In genomic region chr6:3079700-3080099, GRCh38 we compare ENCODE assay signal across 23 cellular contexts. TPM values are rescaled to one million over a fixed set of nuclear protein-coding genes. Genes with fewer than 3 reads are reported as not detected.
A peak's percentile ranks its signal among the peaks of the same experiment; 100 is the strongest.
DNase-seq lines count a peak whose midpoint lies in the region; ATAC-seq, FAIRE-seq and TF ChIP-seq lines count a peak whose summit lies in the region.
"Had no signal": no experiment of that assay in that cellular context is flagged by ENCODE, and none has a peak within 500 bp of the region (broad histone marks: within the 10 kb centered on the region; RNA-seq: fewer than 3 reads in every experiment).

No MANE protein-coding gene starts in this region.

- no peak for TF ChIP-seq RAD21 in GM12878 (IDR thresholded peaks at IDR 0.05; ENCODE audit: insufficient read depth, low read depth, low read length)

- H3K4me3 Mint-ChIP-seq in activated CD4-positive, alpha-beta memory T cell treated with anti-CD3 and anti-CD28 coated beads, Interleukin-2, amount 10 ng/mL, durations not matched to agents 7 days and 5 days, result no peak overlapping the region
- H3K4me3 Mint-ChIP-seq in activated CD4-positive, alpha-beta memory T cell treated with anti-CD3 and anti-CD28 coated beads for 36 hours, result no peak overlapping the region
- H3K4me3 Mint-ChIP-seq in stimulated activated naive B cell treated with anti-CD40 and anti-IgM and Interleukin-4, amounts not matched to agents 10 μg/mL and 1 μg/mL and 100 μg/mL, for 72 hours, result no peak overlapping the region
- H3K4me3 Mint-ChIP-seq: CD8-positive, alpha-beta memory T cell; GM23338 had no signal

- H3K4me2 ChIP-seq in GM12878 (ENCODE audit: control insufficient read depth, insufficient read depth), result no peak overlapping the region
- H3K4me2 ChIP-seq: GM23338, SK-N-SH had no signal

- peaks cover 79% of the 10 kb centered on the region for H3K36me3 Mint-ChIP-seq in activated CD4-positive, alpha-beta memory T cell treated with anti-CD3 and anti-CD28 coated beads, Interleukin-2, amount 10 ng/mL, durations not matched to agents 7 days and 5 days (ENCODE audit: low read depth)
- H3K36me3 Mint-ChIP-seq in activated CD4-positive, alpha-beta memory T cell treated with anti-CD3 and anti-CD28 coated beads for 36 hours, result peaks cover 47% of the 10 kb centered on the region
- peaks cover 50 to 63% of the 10 kb centered on the region in 2 donors for H3K36me3 Mint-ChIP-seq in stimulated activated naive B cell treated with anti-CD40 and anti-IgM and Interleukin-4, amounts not matched to agents 10 μg/mL and 1 μg/mL and 100 μg/mL, for 72 hours

- ATAC-seq in GM12878 (no peak), left lobe of liver (peak; percentile 57)
- ATAC-seq in stimulated activated naive B cell treated with anti-CD40 and anti-IgM and Interleukin-4, amounts not matched to agents 10 μg/mL and 1 μg/mL and 100 μg/mL, for 72 hours (replicated peaks), result no peak
- ATAC-seq: GM23338, HCT116 had no signal

- RAD21 ChIA-PET in GM12878 (lab: Charles Lee; ENCODE audit: unreplicated experiment), result no interaction called here

- no peaks in the 10 kb centered on the region for H3K79me2 ChIP-seq in GM12878 (ENCODE audit: control insufficient read depth, insufficient read depth, low read length)

- 92% methylated on average over 1 of the region's 1 CpG for WGBS in GM12878 (ENCODE audit: insufficient coverage, insufficient replicate concordance, low lambda C conversion rate, missing lambda C conversion rate)

- POLR2A ChIA-PET in activated CD4-positive, alpha-beta memory T cell treated with anti-CD3 and anti-CD28 coated beads, Interleukin-2, amount 10 ng/mL, durations not matched to agents 7 days and 5 days (lab: Charles Lee), result no interaction called here
- POLR2A ChIA-PET in activated CD4-positive, alpha-beta memory T cell treated with anti-CD3 and anti-CD28 coated beads for 36 hours (lab: Charles Lee), result interaction anchor here (0.7 kb wide), 1 partner anchor 10 kb away, joined by 3 read pairs; no protein-coding TSS in a partner anchor
- POLR2A ChIA-PET in GM12878 (lab: Charles Lee), result no interaction called here

- H3K27ac Mint-ChIP-seq in activated CD4-positive, alpha-beta memory T cell treated with anti-CD3 and anti-CD28 coated beads, Interleukin-2, amount 10 ng/mL, durations not matched to agents 7 days and 5 days, result peak overlapping the region; percentile 0
- no peak overlapping the region for H3K27ac Mint-ChIP-seq in activated CD4-positive, alpha-beta memory T cell treated with anti-CD3 and anti-CD28 coated beads for 36 hours
- H3K27ac Mint-ChIP-seq in stimulated activated naive B cell treated with anti-CD40 and anti-IgM and Interleukin-4, amounts not matched to agents 10 μg/mL and 1 μg/mL and 100 μg/mL, for 72 hours, result peak overlapping the region; percentile 2
- H3K27ac Mint-ChIP-seq: GM23338, IgD-negative memory B cell had no signal

- CTCF ChIA-PET in activated CD4-positive, alpha-beta memory T cell treated with anti-CD3 and anti-CD28 coated beads, Interleukin-2, amount 10 ng/mL, durations not matched to agents 7 days and 5 days (lab: Charles Lee), result no interaction called here
- CTCF ChIA-PET in activated CD4-positive, alpha-beta memory T cell treated with anti-CD3 and anti-CD28 coated beads for 36 hours (lab: Charles Lee), result no interaction called here
- CTCF ChIA-PET in GM12878 (lab: Yijun Ruan, JAX), result no interaction called here

- no peaks in the 10 kb centered on the region for H4K20me1 ChIP-seq in GM12878 (ENCODE audit: control insufficient read depth, insufficient read depth)

- H2AFZ ChIP-seq in GM12878 (ENCODE audit: control insufficient read depth, low read depth, low read length), result no peak overlapping the region
- H2AFZ ChIP-seq: GM23338 had no signal

- H3K4me1 ChIP-seq in GM12878 (ENCODE audit: control insufficient read depth, insufficient read depth, low read length), result 0 out of 2 replicates have a peak, but pooled peaks cover 4% of the 10 kb centered on the region

- no peaks in the 10 kb centered on the region; the same call in 2 of the 3 replicates for H3K9me3 ChIP-seq in GM12878 (replicated peaks; ENCODE audit: control insufficient read depth, insufficient read depth, low read length)
- H3K9me3 ChIP-seq: MG63, SK-N-SH had no signal

- no peaks in the 10 kb centered on the region for H3K27me3 Mint-ChIP-seq in activated CD4-positive, alpha-beta memory T cell treated with anti-CD3 and anti-CD28 coated beads, Interleukin-2, amount 10 ng/mL, durations not matched to agents 7 days and 5 days
- H3K27me3 Mint-ChIP-seq in activated CD4-positive, alpha-beta memory T cell treated with anti-CD3 and anti-CD28 coated beads for 36 hours, result no peaks in the 10 kb centered on the region
- H3K27me3 Mint-ChIP-seq in stimulated activated naive B cell treated with anti-CD40 and anti-IgM and Interleukin-4, amounts not matched to agents 10 μg/mL and 1 μg/mL and 100 μg/mL, for 72 hours, result no peaks in the 10 kb centered on the region
- H3K27me3 Mint-ChIP-seq: CD8-positive, alpha-beta memory T cell had no signal

- SMC1A ChIA-PET in GM12878 (lab: Charles Lee; ENCODE audit: uncharacterized antibody, unreplicated experiment), result no interaction called here

- no peak overlapping the region for H3K27ac ChIP-seq in GM12878 (ENCODE audit: control insufficient read depth, insufficient read depth)
- H3K27ac ChIP-seq: HL-60 had no signal

- no peaks in the 10 kb centered on the region for H3K9me3 Mint-ChIP-seq in activated CD4-positive, alpha-beta memory T cell treated with anti-CD3 and anti-CD28 coated beads, Interleukin-2, amount 10 ng/mL, durations not matched to agents 7 days and 5 days
- H3K9me3 Mint-ChIP-seq in activated CD4-positive, alpha-beta memory T cell treated with anti-CD3 and anti-CD28 coated beads for 36 hours, result no peaks in the 10 kb centered on the region
- H3K9me3 Mint-ChIP-seq in stimulated activated naive B cell treated with anti-CD40 and anti-IgM and Interleukin-4, amounts not matched to agents 10 μg/mL and 1 μg/mL and 100 μg/mL, for 72 hours, result peaks cover 0 to 2% of the 10 kb centered on the region in 2 donors
- H3K9me3 Mint-ChIP-seq: CD8-positive, alpha-beta memory T cell; IgD-negative memory B cell had no signal

- intact Hi-C loops in activated CD4-positive, alpha-beta memory T cell treated with anti-CD3 and anti-CD28 coated beads for 36 hours (cut with micrococcal nuclease), result no loop called here
- intact Hi-C loops in GM12878 (cut with micrococcal nuclease; ENCODE audit: unreplicated experiment), result no loop called here

- no peak overlapping the region for H3K9ac ChIP-seq in GM12878 (ENCODE audit: control insufficient read depth, insufficient read depth, low read length)
- H3K9ac ChIP-seq: SK-N-SH had no signal

- in situ Hi-C loops in GM12878 (cut with MboI), result no loop called here

- no peak for FAIRE-seq in GM12878 (lab: Jason Lieb, UNC)
- FAIRE-seq: G401.6 had no signal

- peaks cover 27% of the 10 kb centered on the region for H3K4me1 Mint-ChIP-seq in activated CD4-positive, alpha-beta memory T cell treated with anti-CD3 and anti-CD28 coated beads, Interleukin-2, amount 10 ng/mL, durations not matched to agents 7 days and 5 days
- peaks cover 19% of the 10 kb centered on the region for H3K4me1 Mint-ChIP-seq in activated CD4-positive, alpha-beta memory T cell treated with anti-CD3 and anti-CD28 coated beads for 36 hours (ENCODE audit: low read depth)
- peaks cover 19 to 31% of the 10 kb centered on the region in 2 donors for H3K4me1 Mint-ChIP-seq in stimulated activated naive B cell treated with anti-CD40 and anti-IgM and Interleukin-4, amounts not matched to agents 10 μg/mL and 1 μg/mL and 100 μg/mL, for 72 hours

- no peak for DNase-seq in activated CD4-positive, alpha-beta memory T cell treated with anti-CD3 and anti-CD28 coated beads, Interleukin-2, amount 10 ng/mL, durations not matched to agents 7 days and 5 days
- DNase-seq in activated CD4-positive, alpha-beta memory T cell treated with anti-CD3 and anti-CD28 coated beads for 36 hours, result no peak
- DNase-seq in GM12878 (ENCODE audit: low read depth, low spot score) (no peak), left lobe of liver (ENCODE audit: low spot score) (no peak), NCI-H446 (lab: John Stamatoyannopoulos, UW) (no peak), D341Med (ENCODE audit: low spot score) (no peak), COLO668 (lab: John Stamatoyannopoulos, UW; ENCODE audit: unreplicated experiment) (no peak)
- DNase-seq in stimulated activated naive B cell treated with anti-CD40 and anti-IgM and Interleukin-4, amounts not matched to agents 10 μg/mL and 1 μg/mL and 100 μg/mL, for 72 hours, result no peak
- DNase-seq: 8988T; CD8-positive, alpha-beta memory T cell; Kasumi-1; MG63; NCI-H1092 treated with DMSO at 0.1 percent for 48 hours; NCI-H510A; NCI-H748 treated with DMSO at 0.1 percent for 48 hours; NK-92 treated with Interleukin-12 subunit alpha and Interleukin-12 subunit beta, amount 100 ng/mL, for 24 hours; Right ventricle myocardium superior; SK-N-SH had no signal

- no peak overlapping the region for H3K4me3 ChIP-seq in GM12878
- H3K4me3 ChIP-seq: GM23338, MG63 had no signal

- TF ChIP-seq CTCF in GM12878 (IDR thresholded peaks at IDR 0.05 in 2 of 3, conservative IDR thresholded peaks at IDR 0.05 in 1 of 3; ENCODE audit: control insufficient read depth in 2 of 3, extremely low read depth in 1 of 3, insufficient read depth in 1 of 3, low read depth in 3 of 3, low read length in 3 of 3), result no peak

- TF ChIP-seq EP300 in GM12878 (IDR thresholded peaks at IDR 0.05; ENCODE audit: borderline replicate concordance in 1 of 2, control insufficient read depth in 1 of 2, low read depth in 2 of 2, low read length in 2 of 2), result no peak

- no TSS peak for BruUV-seq in GM12878 (replicated peaks; lab: Mats Ljungman, UMichigan)

- peaks cover 0 to 11% of the 10 kb centered on the region in 2 experiments; a peak in 3 of 4 replicates for H3K36me3 ChIP-seq in GM12878 (ENCODE audit: control insufficient read depth in 2 of 2, insufficient read depth in 2 of 2, low read length in 1 of 2)

- no peak for TF ChIP-seq POLR2A in GM12878 (IDR thresholded peaks at IDR 0.05; ENCODE audit: low read depth, low read length)

- no peaks in the 10 kb centered on the region for H3K27me3 ChIP-seq in GM12878 (replicated peaks in 1 of 2; ENCODE audit: control insufficient read depth in 2 of 2, insufficient read depth in 2 of 2, low read length in 1 of 2)
- H3K27me3 ChIP-seq: MG63 had no signal

RNA-seq across cellular contexts. Expression of gene RIPK1, which starts 11.4 kb away (rescaled TPM):
- 10 to 100 TPM; 33.1 to 33.3 TPM for total RNA-seq in activated CD4-positive, alpha-beta memory T cell treated with anti-CD3 and anti-CD28 coated beads, Interleukin-2, amount 10 ng/mL, durations not matched to agents 7 days and 5 days
- 10 to 100 TPM; 18.5 to 18.6 TPM for total RNA-seq in activated CD4-positive, alpha-beta memory T cell treated with anti-CD3 and anti-CD28 coated beads for 36 hours
- 4.6 and 5.2 TPM in 2 replicates for total RNA-seq in GM12878 (2013; cell fraction: nucleolus; rRNA removed)
- total RNA-seq in GM12878 (2014; rRNA removed) (6.5 TPM in 2 replicates), GM12878 (2014; rRNA removed; fragmentation: Illumina TruSeq; extraction: Trizol) (6.6 and 6.8 TPM in 2 replicates), GM12878 (2021) (6.4 and 7.2 TPM in 2 replicates), left lobe of liver (12.6 TPM)
- 4.4 TPM for polyA plus RNA-seq in GM12878 (2011; ENCODE audit: low read depth)
- polyA plus RNA-seq in GM12878 (2011; rRNA removed) (11.2 and 12.5 TPM in 2 replicates), GM12878 (2014; fragmentation: Illumina TruSeq; extraction: Trizol) (9.4 and 10.9 TPM in 2 replicates), GM12878 (2014; fragmentation: Nextera tagmentation; extraction: Ambion mirVana) (1 to 10 TPM; 1.6 to 2.2 TPM), GM12878 (2014; rRNA removed) (5.1 and 6.2 TPM in 2 replicates), GM12878 (2016; fragmentation: Nextera tagmentation; extraction: Ambion mirVana) (1 to 10 TPM; 3.8 to 5.1 TPM)
- polyA plus RNA-seq in GM12878 (2011; cell fraction: cytosol; rRNA removed), result 8.0 and 9.8 TPM in 2 replicates
- 6.3 and 7.9 TPM in 2 replicates for polyA plus RNA-seq in GM12878 (2011; cell fraction: nucleus; rRNA removed)
- polyA plus RNA-seq in GM12878 (2012), result 4.1 and 5.3 TPM in 2 replicates
- 10.6 and 16.6 TPM in 2 replicates for polyA minus RNA-seq in GM12878 (2011; rRNA and poly(A)+ RNA removed)
- polyA minus RNA-seq in GM12878 (2011; cell fraction: cytosol; rRNA and poly(A)+ RNA removed), result 3.9 and 5.9 TPM in 2 replicates
- polyA minus RNA-seq in GM12878 (2011; cell fraction: nucleus; rRNA and poly(A)+ RNA removed), result 1.7 and 3.3 TPM in 2 replicates

RNA-seq across cellular contexts. Expression of gene BPHL, which starts 38.8 kb away (rescaled TPM):
- total RNA-seq in activated CD4-positive, alpha-beta memory T cell treated with anti-CD3 and anti-CD28 coated beads, Interleukin-2, amount 10 ng/mL, durations not matched to agents 7 days and 5 days, result 1 to 10 TPM; 7.3 to 9.2 TPM
- total RNA-seq in activated CD4-positive, alpha-beta memory T cell treated with anti-CD3 and anti-CD28 coated beads for 36 hours, result 10 to 100 TPM; 10.1 to 11.4 TPM
- total RNA-seq in GM12878 (2013; cell fraction: nucleolus; rRNA removed), result 14.4 and 17.9 TPM in 2 replicates
- total RNA-seq in GM12878 (2014; rRNA removed), result 11.3 and 12.2 TPM in 2 replicates
- 10.9 and 12.9 TPM in 2 replicates for total RNA-seq in GM12878 (2014; rRNA removed; fragmentation: Illumina TruSeq; extraction: Trizol)
- 12.9 and 13.7 TPM in 2 replicates for total RNA-seq in GM12878 (2021)
- polyA plus RNA-seq in GM12878 (2011; ENCODE audit: low read depth), result 5.0 TPM
- 11.2 and 11.8 TPM in 2 replicates for polyA plus RNA-seq in GM12878 (2011; rRNA removed)
- 7.2 and 7.5 TPM in 2 replicates for polyA plus RNA-seq in GM12878 (2011; cell fraction: cytosol; rRNA removed)
- polyA plus RNA-seq in GM12878 (2011; cell fraction: nucleus; rRNA removed), result 7.8 and 9.1 TPM in 2 replicates
- 4.2 and 6.4 TPM in 2 replicates for polyA plus RNA-seq in GM12878 (2012)
- 10.8 and 11.7 TPM in 2 replicates for polyA plus RNA-seq in GM12878 (2014; fragmentation: Illumina TruSeq; extraction: Trizol)
- polyA plus RNA-seq in GM12878 (2014; fragmentation: Nextera tagmentation; extraction: Ambion mirVana), result 10 to 100 TPM in 1 of 2 experiments, 1 to 10 TPM in 1; 8.0 to 12.9 TPM
- 13.3 and 13.8 TPM in 2 replicates for polyA plus RNA-seq in GM12878 (2014; rRNA removed)
- 10 to 100 TPM; 15.9 to 17.8 TPM for polyA plus RNA-seq in GM12878 (2016; fragmentation: Nextera tagmentation; extraction: Ambion mirVana)
- 4.5 and 5.3 TPM in 2 replicates for polyA minus RNA-seq in GM12878 (2011; rRNA and poly(A)+ RNA removed)
- polyA minus RNA-seq in GM12878 (2011; cell fraction: cytosol; rRNA and poly(A)+ RNA removed), result 2.0 and 2.9 TPM in 2 replicates
- 3.0 and 5.0 TPM in 2 replicates for polyA minus RNA-seq in GM12878 (2011; cell fraction: nucleus; rRNA and poly(A)+ RNA removed)
- 119 TPM for total RNA-seq in left lobe of liver
